32 cellular contexts compared by ENCODE assay signal in genomic region chr19:2756477-2756876, GRCh38. TPM values are rescaled to one million over a fixed set of nuclear protein-coding genes. Genes with fewer than 3 reads are reported as not detected.
"Had no signal": no experiment of that assay in that cellular context is flagged by ENCODE, and none has a peak within 500 bp of the region (broad histone marks: within the 10 kb centered on the region; RNA-seq: fewer than 3 reads in every experiment).

No MANE protein-coding gene starts in this region.

- H3K27ac ChIP-seq: adrenal gland, body of pancreas, epithelial cell of prostate, esophagus squamous epithelium, gastroesophageal sphincter, heart right ventricle had no signal

- H3K9me3 ChIP-seq: adrenal gland, body of pancreas, esophagus squamous epithelium, gastroesophageal sphincter, heart right ventricle had no signal

- H3K4me1 Mint-ChIP-seq: activated naive CD4-positive, alpha-beta T cell treated with anti-CD3 and anti-CD28 coated beads, Interleukin-2, amount 50 U/mL, for 24 hours had no signal

- H3K27me3 ChIP-seq: adrenal gland, body of pancreas, esophagus squamous epithelium, gastroesophageal sphincter, heart right ventricle had no signal

- DNase-seq: activated CD4-positive, alpha-beta memory T cell treated with anti-CD3 and anti-CD28 coated beads for 36 hours; activated CD4-positive, alpha-beta T cell treated with anti-CD3 and anti-CD28 coated beads for 36 hours; activated CD4-positive, alpha-beta T cell treated with anti-CD3 and anti-CD28 coated beads, Interleukin-2, amount 10 ng/mL, durations not matched to agents 24 days and 14 days; activated CD4-positive, CD25-positive, alpha-beta regulatory T cell; activated CD4-positive, CD25-positive, alpha-beta regulatory T cell treated with anti-CD3 and anti-CD28 coated beads, Interleukin-2, amount 50 U/mL, for 72 hours; activated CD8-positive, alpha-beta memory T cell treated with anti-CD3 and anti-CD28 coated beads, Interleukin-2, amount 10 ng/mL, durations not matched to agents 7 days and 5 days; activated CD8-positive, alpha-beta memory T cell treated with anti-CD3 and anti-CD28 coated beads, Interleukin-2, amount 50 U/mL, for 4 hours; activated CD8-positive, alpha-beta T cell treated with anti-CD3 and anti-CD28 coated beads, Interleukin-2, amount 10 ng/mL, durations not matched to agents 7 days and 5 days; activated effector memory CD4-positive, alpha-beta T cell treated with anti-CD3 and anti-CD28 coated beads, Interleukin-2, amount 50 U/mL, for 16 hours; activated naive CD4-positive, alpha-beta T cell treated with anti-CD3 and anti-CD28 coated beads for 36 hours; activated naive CD8-positive, alpha-beta T cell treated with anti-CD3 and anti-CD28 coated beads for 36 hours; activated naive CD8-positive, alpha-beta T cell treated with anti-CD3 and anti-CD28 coated beads, Interleukin-2, amount 50 U/mL, for 24 hours; activated T-cell treated with anti-CD3 and anti-CD28 coated beads, Interleukin-2, amount 50 U/mL, for 1 hour; activated T-cell treated with anti-CD3 and anti-CD28 coated beads, Interleukin-2, amount 50 U/mL, for 48 hours; adrenal gland; amygdala; aorta; body of pancreas; caudate nucleus; cortex of kidney; dermis blood vessel endothelial cell; effector CD4-positive, alpha-beta T cell; esophagus squamous epithelium; foreskin melanocyte; heart right ventricle; T-helper 2 cell had no signal

- ATAC-seq: activated CD4-positive, alpha-beta T cell treated with anti-CD3 and anti-CD28 coated beads for 36 hours; activated CD8-positive, alpha-beta memory T cell treated with anti-CD3 and anti-CD28 coated beads, Interleukin-2, amount 10 ng/mL, durations not matched to agents 7 days and 5 days; activated CD8-positive, alpha-beta T cell treated with anti-CD3 and anti-CD28 coated beads, Interleukin-2, amount 10 ng/mL, durations not matched to agents 7 days and 5 days; activated naive CD8-positive, alpha-beta T cell treated with anti-CD3 and anti-CD28 coated beads, Interleukin-2, amount 50 U/mL, for 24 hours; body of pancreas; gastroesophageal sphincter; heart right ventricle had no signal

- H3K4me1 ChIP-seq: adrenal gland, body of pancreas, esophagus squamous epithelium, gastroesophageal sphincter, heart right ventricle had no signal

- H3K27ac Mint-ChIP-seq: activated CD4-positive, alpha-beta memory T cell treated with anti-CD3 and anti-CD28 coated beads for 36 hours; activated CD4-positive, alpha-beta T cell treated with anti-CD3 and anti-CD28 coated beads for 36 hours; activated CD4-positive, alpha-beta T cell treated with anti-CD3 and anti-CD28 coated beads, Interleukin-2, amount 10 ng/mL, durations not matched to agents 24 days and 14 days; activated CD8-positive, alpha-beta memory T cell treated with anti-CD3 and anti-CD28 coated beads, Interleukin-2, amount 10 ng/mL, durations not matched to agents 7 days and 5 days; activated CD8-positive, alpha-beta T cell treated with anti-CD3 and anti-CD28 coated beads, Interleukin-2, amount 10 ng/mL, durations not matched to agents 7 days and 5 days; activated naive CD4-positive, alpha-beta T cell treated with anti-CD3 and anti-CD28 coated beads for 36 hours; activated naive CD4-positive, alpha-beta T cell treated with anti-CD3 and anti-CD28 coated beads, Interleukin-2, amount 50 U/mL, for 24 hours; activated naive CD8-positive, alpha-beta T cell treated with anti-CD3 and anti-CD28 coated beads for 36 hours; activated naive CD8-positive, alpha-beta T cell treated with anti-CD3 and anti-CD28 coated beads, Interleukin-2, amount 50 U/mL, for 24 hours; activated T-helper 1 cell treated with anti-CD3 and anti-CD28 coated beads, Interleukin-12 subunit alpha, Interleukin-12 subunit beta, Interleukin-2, Interleukin-4 antibody, amounts not matched to agents 30 ng/mL and 10 ng/mL and 1 ng/mL, durations not matched to agents 14 hours and 24 hours and 36 hours; activated T-helper 2 cell treated with anti-CD3 and anti-CD28 coated beads, Interferon-gamma antibody, Interleukin-2, Interleukin-4, amounts not matched to agents 10 μg/mL and 5 μg/mL and 100 μg/mL, durations not matched to agents 14 hours and 24 hours and 36 hours had no signal

- H3K4me3 ChIP-seq: adrenal gland, body of pancreas, esophagus squamous epithelium, gastroesophageal sphincter, heart right ventricle had no signal

- H3K4me3 Mint-ChIP-seq: activated CD4-positive, alpha-beta memory T cell treated with anti-CD3 and anti-CD28 coated beads for 36 hours; activated CD4-positive, alpha-beta T cell treated with anti-CD3 and anti-CD28 coated beads for 36 hours; activated CD4-positive, alpha-beta T cell treated with anti-CD3 and anti-CD28 coated beads, Interleukin-2, amount 10 ng/mL, durations not matched to agents 24 days and 14 days; activated CD8-positive, alpha-beta memory T cell treated with anti-CD3 and anti-CD28 coated beads, Interleukin-2, amount 10 ng/mL, durations not matched to agents 7 days and 5 days; activated CD8-positive, alpha-beta T cell treated with anti-CD3 and anti-CD28 coated beads, Interleukin-2, amount 10 ng/mL, durations not matched to agents 7 days and 5 days; activated naive CD4-positive, alpha-beta T cell treated with anti-CD3 and anti-CD28 coated beads for 36 hours; activated naive CD4-positive, alpha-beta T cell treated with anti-CD3 and anti-CD28 coated beads, Interleukin-2, amount 50 U/mL, for 24 hours; activated naive CD8-positive, alpha-beta T cell treated with anti-CD3 and anti-CD28 coated beads for 36 hours; activated naive CD8-positive, alpha-beta T cell treated with anti-CD3 and anti-CD28 coated beads, Interleukin-2, amount 50 U/mL, for 24 hours; activated T-helper 1 cell treated with anti-CD3 and anti-CD28 coated beads, Interleukin-12 subunit alpha, Interleukin-12 subunit beta, Interleukin-2, Interleukin-4 antibody, amounts not matched to agents 30 ng/mL and 10 ng/mL and 1 ng/mL, durations not matched to agents 14 hours and 24 hours and 36 hours had no signal

- H3K9me3 Mint-ChIP-seq: activated CD4-positive, alpha-beta memory T cell treated with anti-CD3 and anti-CD28 coated beads for 36 hours; activated CD4-positive, alpha-beta T cell treated with anti-CD3 and anti-CD28 coated beads, Interleukin-2, amount 10 ng/mL, durations not matched to agents 24 days and 14 days; activated naive CD4-positive, alpha-beta T cell treated with anti-CD3 and anti-CD28 coated beads for 36 hours; activated naive CD4-positive, alpha-beta T cell treated with anti-CD3 and anti-CD28 coated beads, Interleukin-2, amount 50 U/mL, for 24 hours; activated naive CD8-positive, alpha-beta T cell treated with anti-CD3 and anti-CD28 coated beads for 36 hours; activated naive CD8-positive, alpha-beta T cell treated with anti-CD3 and anti-CD28 coated beads, Interleukin-2, amount 50 U/mL, for 24 hours; activated T-helper 1 cell treated with anti-CD3 and anti-CD28 coated beads, Interleukin-12 subunit alpha, Interleukin-12 subunit beta, Interleukin-2, Interleukin-4 antibody, amounts not matched to agents 30 ng/mL and 10 ng/mL and 1 ng/mL, durations not matched to agents 14 hours and 24 hours and 36 hours; activated T-helper 2 cell treated with anti-CD3 and anti-CD28 coated beads, Interferon-gamma antibody, Interleukin-2, Interleukin-4, amounts not matched to agents 10 μg/mL and 5 μg/mL and 100 μg/mL, durations not matched to agents 14 hours and 24 hours and 36 hours had no signal

- H3K27me3 Mint-ChIP-seq: activated CD4-positive, alpha-beta memory T cell treated with anti-CD3 and anti-CD28 coated beads for 36 hours; activated CD4-positive, alpha-beta T cell treated with anti-CD3 and anti-CD28 coated beads for 36 hours; activated CD4-positive, alpha-beta T cell treated with anti-CD3 and anti-CD28 coated beads, Interleukin-2, amount 10 ng/mL, durations not matched to agents 24 days and 14 days; activated CD8-positive, alpha-beta memory T cell treated with anti-CD3 and anti-CD28 coated beads, Interleukin-2, amount 10 ng/mL, durations not matched to agents 7 days and 5 days; activated naive CD4-positive, alpha-beta T cell treated with anti-CD3 and anti-CD28 coated beads, Interleukin-2, amount 50 U/mL, for 24 hours; activated naive CD8-positive, alpha-beta T cell treated with anti-CD3 and anti-CD28 coated beads for 36 hours; activated naive CD8-positive, alpha-beta T cell treated with anti-CD3 and anti-CD28 coated beads, Interleukin-2, amount 50 U/mL, for 24 hours had no signal

RNA-seq across cellular contexts. Expression of gene DIRAS1, which starts 35.3 kb away (rescaled TPM):
- total RNA-seq: activated CD8-positive, alpha-beta memory T cell treated with anti-CD3 and anti-CD28 coated beads, Interleukin-2, amount 10 ng/mL, durations not matched to agents 7 days and 5 days; activated CD8-positive, alpha-beta T cell treated with anti-CD3 and anti-CD28 coated beads, Interleukin-2, amount 10 ng/mL, durations not matched to agents 7 days and 5 days; activated T-helper 1 cell treated with anti-CD3 and anti-CD28 coated beads, Interleukin-12 subunit alpha, Interleukin-12 subunit beta, Interleukin-2, Interleukin-4 antibody, amounts not matched to agents 30 ng/mL and 10 ng/mL and 1 ng/mL, durations not matched to agents 14 hours and 24 hours and 36 hours had no signal

RNA-seq across cellular contexts. Expression of gene GNG7, which starts 54.0 kb away (rescaled TPM):
- total RNA-seq: activated CD8-positive, alpha-beta memory T cell treated with anti-CD3 and anti-CD28 coated beads, Interleukin-2, amount 10 ng/mL, durations not matched to agents 7 days and 5 days; fibroblast of villous mesenchyme had no signal
